19 cellular contexts compared by ENCODE assay signal in genomic region chr10:62727935-62728334, GRCh38.
"Had no signal": no experiment of that assay in that cellular context is flagged by ENCODE, and none has a peak within 500 bp of the region (broad histone marks: within the 10 kb centered on the region; RNA-seq: fewer than 3 reads in every experiment).

No MANE protein-coding gene starts in this region.

- H3K4me1 Mint-ChIP-seq: nephron progenitor cell had no signal

- H3K4me1 ChIP-seq: esophagus squamous epithelium, gastroesophageal sphincter, psoas muscle, right lobe of liver, tibial artery, upper lobe of left lung, uterus had no signal

- H3K27me3 Mint-ChIP-seq: effector memory CD8-positive, alpha-beta T cell; stimulated activated naive B cell treated with anti-CD40 and anti-IgM and Interleukin-4, amounts not matched to agents 10 μg/mL and 1 μg/mL and 100 μg/mL, for 72 hours had no signal

- H3K36me3 ChIP-seq: esophagus squamous epithelium, gastroesophageal sphincter, left lung, right lobe of liver, tibial artery, upper lobe of left lung, uterus had no signal

- H3K27ac ChIP-seq: esophagus squamous epithelium, gastroesophageal sphincter, left lung, psoas muscle, right lobe of liver, tibial artery, upper lobe of left lung, uterus had no signal

- ATAC-seq: gastroesophageal sphincter; psoas muscle; right lobe of liver; stimulated activated naive B cell treated with anti-CD40 and anti-IgM and Interleukin-4, amounts not matched to agents 10 μg/mL and 1 μg/mL and 100 μg/mL, for 72 hours had no signal

- H3K36me3 Mint-ChIP-seq: stimulated activated naive B cell treated with anti-CD40 and anti-IgM and Interleukin-4, amounts not matched to agents 10 μg/mL and 1 μg/mL and 100 μg/mL, for 72 hours had no signal

- H3K9me3 ChIP-seq: esophagus squamous epithelium, gastroesophageal sphincter, left lung, psoas muscle, right lobe of liver, tibial artery, upper lobe of left lung, uterus had no signal

- H3K27me3 ChIP-seq: esophagus squamous epithelium, gastroesophageal sphincter, left lung, right lobe of liver, tibial artery, upper lobe of left lung, uterus had no signal

- DNase-seq: effector memory CD8-positive, alpha-beta T cell; esophagus squamous epithelium; glutamatergic neuron; mesenchymal stem cell; midbrain; nephron progenitor cell; psoas muscle; retina; right lobe of liver; stimulated activated CD4-positive, alpha-beta T cell treated with anti-CD3 and anti-CD28 coated beads, Interleukin-4, amount 100 ng/mL, for 1 hour; stimulated activated CD8-positive, alpha-beta memory T cell treated with anti-CD3 and anti-CD28 coated beads, Interleukin-4, amount 100 ng/mL, for 48 hours; stimulated activated naive B cell treated with anti-CD40 and anti-IgM and Interleukin-4, amounts not matched to agents 10 μg/mL and 1 μg/mL and 100 μg/mL, for 72 hours; tibial artery; uterus had no signal

- H3K9me3 Mint-ChIP-seq: dendritic cell treated with granulocyte-macrophage colony-stimulating factor and Interleukin-4, amounts not matched to agents 40 ng/mL and 50 ng/mL, for 4 days; effector memory CD8-positive, alpha-beta T cell; nephron progenitor cell had no signal

- H3K27ac Mint-ChIP-seq: dendritic cell treated with granulocyte-macrophage colony-stimulating factor and Interleukin-4, amounts not matched to agents 40 ng/mL and 50 ng/mL, for 4 days; nephron progenitor cell; stimulated activated naive B cell treated with anti-CD40 and anti-IgM and Interleukin-4, amounts not matched to agents 10 μg/mL and 1 μg/mL and 100 μg/mL, for 72 hours had no signal

- H3K4me3 Mint-ChIP-seq: dendritic cell treated with granulocyte-macrophage colony-stimulating factor and Interleukin-4, amounts not matched to agents 40 ng/mL and 50 ng/mL, for 4 days; effector memory CD8-positive, alpha-beta T cell; nephron progenitor cell; stimulated activated naive B cell treated with anti-CD40 and anti-IgM and Interleukin-4, amounts not matched to agents 10 μg/mL and 1 μg/mL and 100 μg/mL, for 72 hours had no signal

- H3K4me3 ChIP-seq: esophagus squamous epithelium, gastroesophageal sphincter, left lung, lung, psoas muscle, right lobe of liver, tibial artery, upper lobe of left lung, uterus had no signal
